In the genomic region with DNA sequence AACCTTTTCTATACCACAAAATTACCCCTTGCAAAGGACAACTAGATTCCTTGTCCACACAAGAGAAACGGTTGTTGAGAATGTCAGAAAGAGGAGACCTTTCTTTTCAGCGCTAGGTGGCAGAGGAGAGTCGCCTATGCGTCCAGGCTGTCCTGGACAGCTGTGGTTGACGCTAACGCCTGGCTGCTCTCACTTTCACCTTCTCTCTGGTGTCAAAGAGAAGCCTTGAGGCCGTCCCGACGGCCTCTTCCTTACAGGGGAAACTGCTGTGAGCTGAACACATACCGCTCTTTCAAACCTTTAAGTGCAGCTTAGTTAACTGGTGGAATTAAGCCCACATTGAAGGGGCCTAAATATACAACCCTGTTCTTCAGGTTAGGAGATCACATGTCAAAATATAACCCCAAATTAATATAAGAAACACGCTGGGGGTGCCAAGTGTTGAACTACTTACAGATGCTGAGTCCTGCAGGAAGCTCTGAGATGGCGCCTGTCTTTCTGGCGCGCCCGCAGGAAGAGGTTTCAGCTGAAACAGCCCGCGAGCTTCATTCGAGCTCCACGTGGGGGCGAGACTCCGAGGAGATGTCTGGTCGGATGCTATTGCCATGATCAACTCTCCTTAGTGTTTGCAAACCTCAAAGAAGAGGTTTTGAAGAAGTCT, we compare ENCODE assay signal across 1 cellular context.
TF ChIP-seq lines count a peak whose summit lies in the region.

No MANE protein-coding gene starts in this region.

TF ChIP-seq in SK-N-SH, 30 proteins besides CTCF, POLR2A, EP300 and RAD21 (continued from another document):
- TF ChIP-seq, protein P1, sequence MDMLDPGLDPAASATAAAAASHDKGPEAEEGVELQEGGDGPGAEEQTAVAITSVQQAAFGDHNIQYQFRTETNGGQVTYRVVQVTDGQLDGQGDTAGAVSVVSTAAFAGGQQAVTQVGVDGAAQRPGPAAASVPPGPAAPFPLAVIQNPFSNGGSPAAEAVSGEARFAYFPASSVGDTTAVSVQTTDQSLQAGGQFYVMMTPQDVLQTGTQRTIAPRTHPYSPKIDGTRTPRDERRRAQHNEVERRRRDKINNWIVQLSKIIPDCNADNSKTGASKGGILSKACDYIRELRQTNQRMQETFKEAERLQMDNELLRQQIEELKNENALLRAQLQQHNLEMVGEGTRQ (IDR thresholded peaks at IDR 0.05; ENCODE audit: borderline replicate concordance, low read depth, low read length), result no peak
- TF ChIP-seq, protein P2, sequence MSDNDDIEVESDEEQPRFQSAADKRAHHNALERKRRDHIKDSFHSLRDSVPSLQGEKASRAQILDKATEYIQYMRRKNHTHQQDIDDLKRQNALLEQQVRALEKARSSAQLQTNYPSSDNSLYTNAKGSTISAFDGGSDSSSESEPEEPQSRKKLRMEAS (IDR thresholded peaks at IDR 0.05; ENCODE audit: low read depth), result peak; percentile 38; the same call in 1 of the 2 replicates
- TF ChIP-seq RCOR1 (IDR thresholded peaks at IDR 0.05; ENCODE audit: low read length), result no peak
- no peak for TF ChIP-seq SIN3A (IDR thresholded peaks at IDR 0.05; ENCODE audit: borderline replicate concordance, low read depth, low read length)
- TF ChIP-seq SMC3 (IDR thresholded peaks at IDR 0.05; ENCODE audit: low read depth, low read length), result peak; percentile 77
